Comparison of ENCODE assay signal across 26 cellular contexts in genomic region chr12:565589-566105, GRCh38.
A peak's percentile ranks its signal among the peaks of the same experiment; 100 is the strongest.
DNase-seq lines count a peak whose midpoint lies in the region; ATAC-seq and TF ChIP-seq lines count a peak whose summit lies in the region.
"Had no signal": no experiment of that assay in that cellular context is flagged by ENCODE, and none has a peak within 500 bp of the region (broad histone marks: within the 10 kb centered on the region; RNA-seq: fewer than 3 reads in every experiment).

No MANE protein-coding gene starts in this region.

- no peaks in the 10 kb centered on the region for H3K9me3 ChIP-seq in CD4-positive, CD25-positive, alpha-beta regulatory T cell (ENCODE audit: control insufficient read depth in 2 of 2, low read length in 2 of 2)
- H3K9me3 ChIP-seq: lower lobe of right lung, testis had no signal

- no peaks in the 10 kb centered on the region for H3K27me3 Mint-ChIP-seq in activated CD4-positive, alpha-beta T cell treated with anti-CD3 and anti-CD28 coated beads, Interleukin-2, amount 10 ng/mL, durations not matched to agents 7 days and 5 days
- no peaks in the 10 kb centered on the region for H3K27me3 Mint-ChIP-seq in activated CD4-positive, alpha-beta T cell treated with anti-CD3 and anti-CD28 coated beads for 36 hours
- no peaks in the 10 kb centered on the region for H3K27me3 Mint-ChIP-seq in CD4-positive, CD25-positive, alpha-beta regulatory T cell
- H3K27me3 Mint-ChIP-seq in activated T-helper 1 cell treated with anti-CD3 and anti-CD28 coated beads, Interleukin-12 subunit alpha, Interleukin-12 subunit beta, Interleukin-2, Interleukin-4 antibody, amounts not matched to agents 30 ng/mL and 10 ng/mL and 1 ng/mL, durations not matched to agents 14 hours and 24 hours and 36 hours (ENCODE audit: insufficient read depth): no peaks in the 10 kb centered on the region
- H3K27me3 Mint-ChIP-seq in natural killer cell (ENCODE audit: low read depth in 2 of 2): no peaks in the 10 kb centered on the region
- H3K27me3 Mint-ChIP-seq in osteocyte (ENCODE audit: unreplicated experiment): no peaks in the 10 kb centered on the region

- H3K36me3 Mint-ChIP-seq in activated CD4-positive, alpha-beta T cell treated with anti-CD3 and anti-CD28 coated beads, Interleukin-2, amount 10 ng/mL, durations not matched to agents 7 days and 5 days (ENCODE audit: low read depth): peaks cover 18% of the 10 kb centered on the region
- H3K36me3 Mint-ChIP-seq in activated CD4-positive, alpha-beta T cell treated with anti-CD3 and anti-CD28 coated beads for 36 hours (ENCODE audit: low read depth): no peaks in the 10 kb centered on the region
- peaks cover 15% of the 10 kb centered on the region for H3K36me3 Mint-ChIP-seq in CD4-positive, CD25-positive, alpha-beta regulatory T cell
- H3K36me3 Mint-ChIP-seq in activated T-helper 1 cell treated with anti-CD3 and anti-CD28 coated beads, Interleukin-12 subunit alpha, Interleukin-12 subunit beta, Interleukin-2, Interleukin-4 antibody, amounts not matched to agents 30 ng/mL and 10 ng/mL and 1 ng/mL, durations not matched to agents 14 hours and 24 hours and 36 hours (ENCODE audit: low read depth): peaks cover 4% of the 10 kb centered on the region
- no peaks in the 10 kb centered on the region for H3K36me3 Mint-ChIP-seq in natural killer cell
- no peaks in the 10 kb centered on the region for H3K36me3 Mint-ChIP-seq in osteocyte (ENCODE audit: unreplicated experiment)

- H3K4me3 Mint-ChIP-seq in activated CD4-positive, alpha-beta T cell treated with anti-CD3 and anti-CD28 coated beads, Interleukin-2, amount 10 ng/mL, durations not matched to agents 7 days and 5 days: peak overlapping the region; percentile 23
- no peak overlapping the region for H3K4me3 Mint-ChIP-seq in activated CD4-positive, alpha-beta T cell treated with anti-CD3 and anti-CD28 coated beads for 36 hours
- peak overlapping the region; percentile 57 to 86 (median 71) for H3K4me3 Mint-ChIP-seq in CD4-positive, CD25-positive, alpha-beta regulatory T cell
- no peak overlapping the region for H3K4me3 Mint-ChIP-seq in activated T-helper 1 cell treated with anti-CD3 and anti-CD28 coated beads, Interleukin-12 subunit alpha, Interleukin-12 subunit beta, Interleukin-2, Interleukin-4 antibody, amounts not matched to agents 30 ng/mL and 10 ng/mL and 1 ng/mL, durations not matched to agents 14 hours and 24 hours and 36 hours
- H3K4me3 Mint-ChIP-seq in natural killer cell (peak overlapping the region; percentile 85), osteocyte (ENCODE audit: unreplicated experiment) (no peak overlapping the region)
- H3K4me3 Mint-ChIP-seq: H9 had no signal

- H3K9me3 Mint-ChIP-seq in activated CD4-positive, alpha-beta T cell treated with anti-CD3 and anti-CD28 coated beads, Interleukin-2, amount 10 ng/mL, durations not matched to agents 7 days and 5 days: no peaks in the 10 kb centered on the region
- no peaks in the 10 kb centered on the region for H3K9me3 Mint-ChIP-seq in activated CD4-positive, alpha-beta T cell treated with anti-CD3 and anti-CD28 coated beads for 36 hours (ENCODE audit: low read depth)
- H3K9me3 Mint-ChIP-seq in CD4-positive, CD25-positive, alpha-beta regulatory T cell: no peaks in the 10 kb centered on the region
- H3K9me3 Mint-ChIP-seq in activated T-helper 1 cell treated with anti-CD3 and anti-CD28 coated beads, Interleukin-12 subunit alpha, Interleukin-12 subunit beta, Interleukin-2, Interleukin-4 antibody, amounts not matched to agents 30 ng/mL and 10 ng/mL and 1 ng/mL, durations not matched to agents 14 hours and 24 hours and 36 hours: no peaks in the 10 kb centered on the region
- H3K9me3 Mint-ChIP-seq in natural killer cell (no peaks in the 10 kb centered on the region), osteocyte (ENCODE audit: unreplicated experiment) (no peaks in the 10 kb centered on the region)
- H3K9me3 Mint-ChIP-seq: activated T-helper 2 cell treated with anti-CD3 and anti-CD28 coated beads, Interferon-gamma antibody, Interleukin-2, Interleukin-4, amounts not matched to agents 10 μg/mL and 5 μg/mL and 100 μg/mL, durations not matched to agents 14 hours and 24 hours and 36 hours; H9 had no signal

- CTCF ChIA-PET in activated CD4-positive, alpha-beta T cell treated with anti-CD3 and anti-CD28 coated beads, Interleukin-2, amount 10 ng/mL, durations not matched to agents 7 days and 5 days (lab: Charles Lee): interaction anchor here (0.9 to 3.8 kb wide), 5 partner anchors 8 to 384 kb away, joined by 3 to 15 read pairs (median 5); partner anchors contain the start of gene RAD52
- CTCF ChIA-PET in activated CD4-positive, alpha-beta T cell treated with anti-CD3 and anti-CD28 coated beads for 36 hours (lab: Charles Lee): interaction anchor here (0.5 to 1.5 kb wide), 8 partner anchors 9 to 1017 kb away, joined by 3 to 7 read pairs (median 3); no protein-coding TSS in a partner anchor

- no peaks in the 10 kb centered on the region for H3K27me3 ChIP-seq in CD4-positive, CD25-positive, alpha-beta regulatory T cell (ENCODE audit: control insufficient read depth, insufficient read depth, low read length)
- H3K27me3 ChIP-seq: testis had no signal

- peaks cover 87% of the 10 kb centered on the region for H3K4me1 Mint-ChIP-seq in activated CD4-positive, alpha-beta T cell treated with anti-CD3 and anti-CD28 coated beads, Interleukin-2, amount 10 ng/mL, durations not matched to agents 7 days and 5 days
- H3K4me1 Mint-ChIP-seq in activated CD4-positive, alpha-beta T cell treated with anti-CD3 and anti-CD28 coated beads for 36 hours: peaks cover 81% of the 10 kb centered on the region
- H3K4me1 Mint-ChIP-seq in CD4-positive, CD25-positive, alpha-beta regulatory T cell: peaks cover 24 to 86% (median 57%) of the 10 kb centered on the region in 4 donors
- H3K4me1 Mint-ChIP-seq in activated T-helper 1 cell treated with anti-CD3 and anti-CD28 coated beads, Interleukin-12 subunit alpha, Interleukin-12 subunit beta, Interleukin-2, Interleukin-4 antibody, amounts not matched to agents 30 ng/mL and 10 ng/mL and 1 ng/mL, durations not matched to agents 14 hours and 24 hours and 36 hours (ENCODE audit: low read depth): peaks cover 64% of the 10 kb centered on the region
- H3K4me1 Mint-ChIP-seq in natural killer cell: peaks cover 62 to 79% of the 10 kb centered on the region in 2 donors
- peaks cover 8% of the 10 kb centered on the region for H3K4me1 Mint-ChIP-seq in osteocyte (ENCODE audit: unreplicated experiment)

- peak overlapping the region; percentile 34 for H3K27ac ChIP-seq in CD4-positive, CD25-positive, alpha-beta regulatory T cell (ENCODE audit: insufficient read depth, low read length, poor library complexity, severe bottlenecking)
- H3K27ac ChIP-seq: lower lobe of right lung, testis had no signal

- H3K4me1 ChIP-seq in CD4-positive, CD25-positive, alpha-beta regulatory T cell (ENCODE audit: control insufficient read depth, insufficient read depth, low read length, poor library complexity, severe bottlenecking): peaks cover 63% of the 10 kb centered on the region

- no peaks in the 10 kb centered on the region for H3K36me3 ChIP-seq in CD4-positive, CD25-positive, alpha-beta regulatory T cell (ENCODE audit: control insufficient read depth, insufficient read depth, low read length)
- H3K36me3 ChIP-seq: lower lobe of right lung had no signal

- intact Hi-C loops in activated CD4-positive, alpha-beta T cell treated with anti-CD3 and anti-CD28 coated beads for 36 hours (cut with DNase I, micrococcal nuclease): loop anchor here (5.0 to 10.0 kb wide), 4 partner anchors 527 to 1027 kb away; partner anchors contain the start of gene FBXL14 (in 1 of the 2)
- intact Hi-C loops in activated T-helper 1 cell treated with anti-CD3 and anti-CD28 coated beads, Interleukin-12 subunit alpha, Interleukin-12 subunit beta, Interleukin-2, Interleukin-4 antibody, amounts not matched to agents 30 ng/mL and 10 ng/mL and 1 ng/mL, durations not matched to agents 14 hours and 24 hours and 36 hours (cut with micrococcal nuclease): loop anchor here (5.0 kb wide), 1 partner anchor 1027 kb away; the partner anchor contains the start of gene FBXL14
- intact Hi-C loops in natural killer cell (cut with micrococcal nuclease): loop anchor here (5.0 kb wide), 1 partner anchor 527 kb away; no protein-coding TSS in a partner anchor

- no peak for DNase-seq in activated CD4-positive, alpha-beta T cell treated with anti-CD3 and anti-CD28 coated beads, Interleukin-2, amount 10 ng/mL, durations not matched to agents 7 days and 5 days
- DNase-seq in activated CD4-positive, alpha-beta T cell treated with anti-CD3 and anti-CD28 coated beads for 36 hours: no peak
- DNase-seq in CD4-positive, CD25-positive, alpha-beta regulatory T cell: no peak
- DNase-seq in activated T-helper 1 cell treated with anti-CD3 and anti-CD28 coated beads, Interleukin-12 subunit alpha, Interleukin-12 subunit beta, Interleukin-2, Interleukin-4 antibody, amounts not matched to agents 30 ng/mL and 10 ng/mL and 1 ng/mL, durations not matched to agents 14 hours and 24 hours and 36 hours (ENCODE audit: low spot score): no peak
- DNase-seq in natural killer cell: no peak
- no peak for DNase-seq in activated gamma-delta T cell (lab: John Stamatoyannopoulos, UW)
- DNase-seq in NCI-H1694 treated with DMSO at 0.1 percent for 48 hours (lab: John Stamatoyannopoulos, UW): no peak
- DNase-seq in osteocyte (ENCODE audit: extremely low spot score, unreplicated experiment): no peak
- DNase-seq: activated CD8-positive, alpha-beta memory T cell treated with anti-CD3 and anti-CD28 coated beads, Interleukin-2, amount 50 U/mL, for 48 hours; amygdala; COR-L47; DMS79 treated with DMSO at 0.1 percent for 48 hours; effector CD8-positive, alpha-beta T cell; erythroblast; H9; head of caudate nucleus; lower lobe of right lung; NCI-H1048; NCI-H187 treated with DMSO at 0.1 percent for 48 hours; NCI-H524 treated with DMSO at 0.1 percent for 48 hours; PC-3; stimulated activated naive CD8-positive, alpha-beta T cell treated with anti-CD3 and anti-CD28 coated beads, Interleukin-15, Interleukin-2, amounts not matched to agents 100 U/mL and 50 U/mL, for 24 hours; T1000; testis had no signal

- H3K27ac Mint-ChIP-seq in activated CD4-positive, alpha-beta T cell treated with anti-CD3 and anti-CD28 coated beads, Interleukin-2, amount 10 ng/mL, durations not matched to agents 7 days and 5 days: peak overlapping the region; percentile 80
- no peak overlapping the region for H3K27ac Mint-ChIP-seq in activated CD4-positive, alpha-beta T cell treated with anti-CD3 and anti-CD28 coated beads for 36 hours
- H3K27ac Mint-ChIP-seq in CD4-positive, CD25-positive, alpha-beta regulatory T cell: peak overlapping the region in 2 of 3 donors; percentile 78 to 92
- H3K27ac Mint-ChIP-seq in activated T-helper 1 cell treated with anti-CD3 and anti-CD28 coated beads, Interleukin-12 subunit alpha, Interleukin-12 subunit beta, Interleukin-2, Interleukin-4 antibody, amounts not matched to agents 30 ng/mL and 10 ng/mL and 1 ng/mL, durations not matched to agents 14 hours and 24 hours and 36 hours: peak overlapping the region; percentile 35
- H3K27ac Mint-ChIP-seq in natural killer cell: peak overlapping the region; percentile 87 to 90
- no peak overlapping the region for H3K27ac Mint-ChIP-seq in osteocyte (ENCODE audit: unreplicated experiment)
- H3K27ac Mint-ChIP-seq: activated T-helper 2 cell treated with anti-CD3 and anti-CD28 coated beads, Interferon-gamma antibody, Interleukin-2, Interleukin-4, amounts not matched to agents 10 μg/mL and 5 μg/mL and 100 μg/mL, durations not matched to agents 14 hours and 24 hours and 36 hours had no signal

- TF ChIP-seq CTCF in natural killer cell (IDR thresholded peaks at IDR 0.05) (no peak), osteocyte (IDR thresholded peaks at IDR 0.05) (no peak)

- POLR2A ChIA-PET in activated CD4-positive, alpha-beta T cell treated with anti-CD3 and anti-CD28 coated beads, Interleukin-2, amount 10 ng/mL, durations not matched to agents 7 days and 5 days (lab: Charles Lee): no interaction called here
- POLR2A ChIA-PET in activated CD4-positive, alpha-beta T cell treated with anti-CD3 and anti-CD28 coated beads for 36 hours (lab: Charles Lee): no interaction called here

- ATAC-seq in activated CD4-positive, alpha-beta T cell treated with anti-CD3 and anti-CD28 coated beads for 36 hours: no peak
- no peak for ATAC-seq in CD4-positive, CD25-positive, alpha-beta regulatory T cell (ENCODE audit: low read depth in 2 of 2)
- ATAC-seq in natural killer cell: no peak
- ATAC-seq: lower lobe of right lung; PC-3; SK-N-SH treated with all-trans-retinoic acid at 6 μM for 48 hours; stimulated activated naive CD8-positive, alpha-beta T cell treated with anti-CD3 and anti-CD28 coated beads, Interleukin-15, Interleukin-2, amounts not matched to agents 100 U/mL and 50 U/mL, for 24 hours had no signal

- no peak overlapping the region for H3K4me3 ChIP-seq in CD4-positive, CD25-positive, alpha-beta regulatory T cell (ENCODE audit: low read depth, low read length)
- H3K4me3 ChIP-seq: lower lobe of right lung, testis had no signal

Comparison
In these comparisons a context has a peak if more than half of its experiments do, and no peak if none do; other contexts are left out.
1. H3K27ac Mint-ChIP-seq: peak in activated CD4-positive, alpha-beta T cell treated with anti-CD3 and anti-CD28 coated beads, Interleukin-2, amount 10 ng/mL, durations not matched to agents 7 days and 5 days (single experiment), CD4-positive, CD25-positive, alpha-beta regulatory T cell (2 of 3), activated T-helper 1 cell treated with anti-CD3 and anti-CD28 coated beads, Interleukin-12 subunit alpha, Interleukin-12 subunit beta, Interleukin-2, Interleukin-4 antibody, amounts not matched to agents 30 ng/mL and 10 ng/mL and 1 ng/mL, durations not matched to agents 14 hours and 24 hours and 36 hours (single experiment) and natural killer cell (2 of 2); none in activated CD4-positive, alpha-beta T cell treated with anti-CD3 and anti-CD28 coated beads for 36 hours (single experiment) and osteocyte (single experiment).
2. H3K4me3 Mint-ChIP-seq: peak in activated CD4-positive, alpha-beta T cell treated with anti-CD3 and anti-CD28 coated beads, Interleukin-2, amount 10 ng/mL, durations not matched to agents 7 days and 5 days (single experiment), CD4-positive, CD25-positive, alpha-beta regulatory T cell (4 of 4) and natural killer cell (single experiment); none in activated CD4-positive, alpha-beta T cell treated with anti-CD3 and anti-CD28 coated beads for 36 hours (single experiment), activated T-helper 1 cell treated with anti-CD3 and anti-CD28 coated beads, Interleukin-12 subunit alpha, Interleukin-12 subunit beta, Interleukin-2, Interleukin-4 antibody, amounts not matched to agents 30 ng/mL and 10 ng/mL and 1 ng/mL, durations not matched to agents 14 hours and 24 hours and 36 hours (single experiment) and osteocyte (single experiment).